In genomic region chr9:86997158-86997557, GRCh38 we compare ENCODE assay signal across 16 cellular contexts. TPM values are rescaled to one million over a fixed set of nuclear protein-coding genes. Genes with fewer than 3 reads are reported as not detected.
DNase-seq lines count a peak whose midpoint lies in the region; ATAC-seq and TF ChIP-seq lines count a peak whose summit lies in the region.
"Had no signal": no experiment of that assay in that cellular context is flagged by ENCODE, and none has a peak within 500 bp of the region (broad histone marks: within the 10 kb centered on the region; RNA-seq: fewer than 3 reads in every experiment).

No MANE protein-coding gene starts in this region.

- POLR2A ChIA-PET in HCT116 (lab: Charles Lee): no interaction called here
- POLR2A ChIA-PET in CD8-positive, alpha-beta memory T cell (lab: Charles Lee): no interaction called here

- TF ChIP-seq CTCF in HCT116 (IDR thresholded peaks at IDR 0.05 in 2 of 3, conservative IDR thresholded peaks at IDR 0.05 in 1 of 3; ENCODE audit: borderline replicate concordance in 1 of 3, insufficient read depth in 1 of 3, low read depth in 2 of 3, low read length in 2 of 3) (no peak), astrocyte of the cerebellum (IDR thresholded peaks at IDR 0.05; ENCODE audit: low read depth, low read length, missing control alignments) (peak; percentile 27), fibroblast of pulmonary artery (IDR thresholded peaks at IDR 0.05; ENCODE audit: low read length, missing control alignments) (peak; percentile 30), osteocyte (IDR thresholded peaks at IDR 0.05) (peak; percentile 38), left ventricle myocardium inferior (IDR thresholded peaks at IDR 0.05; ENCODE audit: borderline replicate concordance) (no peak), omental fat pad (IDR thresholded peaks at IDR 0.05) (no peak)

- RAD21 ChIA-PET in HCT116 (lab: Charles Lee; ENCODE audit: low non-redundant PET in 1 of 2, low total read pairs in 2 of 2, uncharacterized antibody in 2 of 2, unreplicated experiment in 2 of 2): no interaction called here

- H3K4me3 ChIP-seq in HCT116 (replicated peaks in 1 of 2; ENCODE audit: low read depth in 1 of 2, low read length in 2 of 2) (no peak overlapping the region), astrocyte of the cerebellum (ENCODE audit: low read depth, low read length) (no peak overlapping the region), fibroblast of pulmonary artery (replicated peaks; ENCODE audit: low read depth, low read length) (no peak overlapping the region), left ventricle myocardium inferior (no peak overlapping the region)
- no peak overlapping the region for H3K4me3 ChIP-seq in CD8-positive, alpha-beta memory T cell (ENCODE audit: low read length)
- H3K4me3 ChIP-seq: SJCRH30 had no signal

- H3K9me2 ChIP-seq in HCT116 (ENCODE audit: insufficient read depth): no peaks in the 10 kb centered on the region

- H3K4me1 ChIP-seq in HCT116 (ENCODE audit: control insufficient read depth in 1 of 2, insufficient read depth in 2 of 2, low read length in 2 of 2) (no peaks in the 10 kb centered on the region), left ventricle myocardium inferior (no peaks in the 10 kb centered on the region)
- no peaks in the 10 kb centered on the region for H3K4me1 ChIP-seq in CD8-positive, alpha-beta memory T cell (ENCODE audit: insufficient read depth, low read length)

- no peak overlapping the region for H3K27ac Mint-ChIP-seq in osteocyte (ENCODE audit: unreplicated experiment)
- no peak overlapping the region for H3K27ac Mint-ChIP-seq in CD8-positive, alpha-beta memory T cell
- H3K27ac Mint-ChIP-seq: CD4-positive, CD25-positive, alpha-beta regulatory T cell had no signal

- CTCF ChIA-PET in HCT116 (lab: Charles Lee): interaction anchor here (0.8 to 1.5 kb wide), 2 partner anchors 360 to 382 kb away, joined by 3 read pairs; no protein-coding TSS in a partner anchor
- CTCF ChIA-PET in CD8-positive, alpha-beta memory T cell (lab: Charles Lee): no interaction called here

- H3K9me3 ChIP-seq in HCT116 (ENCODE audit: control insufficient read depth in 1 of 2, insufficient read depth in 1 of 2, low read depth in 1 of 2, low read length in 2 of 2): no peaks in the 10 kb centered on the region
- H3K9me3 ChIP-seq in left ventricle myocardium inferior (replicated peaks): peaks cover 14% of the 10 kb centered on the region
- no peaks in the 10 kb centered on the region for H3K9me3 ChIP-seq in CD8-positive, alpha-beta memory T cell (ENCODE audit: low read length)
- H3K9me3 ChIP-seq: SJCRH30 had no signal

- H3K27me3 Mint-ChIP-seq in osteocyte (ENCODE audit: unreplicated experiment): no peaks in the 10 kb centered on the region
- H3K27me3 Mint-ChIP-seq in CD8-positive, alpha-beta memory T cell: peaks cover 11 to 18% of the 10 kb centered on the region in 2 donors
- H3K27me3 Mint-ChIP-seq: CD4-positive, CD25-positive, alpha-beta regulatory T cell had no signal

- ATAC-seq in HCT116 (no peak), omental fat pad (ENCODE audit: low FRiP score) (no peak)

- H3K79me2 ChIP-seq in HCT116 (ENCODE audit: insufficient read depth, low read length): no peaks in the 10 kb centered on the region

- H4K20me1 ChIP-seq in HCT116 (ENCODE audit: insufficient read depth): no peaks in the 10 kb centered on the region; the same call in 1 of the 2 replicates

- H3K9me3 Mint-ChIP-seq in osteocyte (ENCODE audit: unreplicated experiment): no peaks in the 10 kb centered on the region
- H3K9me3 Mint-ChIP-seq in CD8-positive, alpha-beta memory T cell: no peaks in the 10 kb centered on the region

- no peak for TF ChIP-seq POLR2A in HCT116 (IDR thresholded peaks at IDR 0.05; ENCODE audit: borderline replicate concordance, extremely low read depth, insufficient read depth, insufficient read length)

- no peak overlapping the region for H3K9ac ChIP-seq in HCT116 (ENCODE audit: low read length)

- H2AFZ ChIP-seq in HCT116 (ENCODE audit: low read depth, low read length, poor library complexity, severe bottlenecking): no peak overlapping the region

- in situ Hi-C loops in astrocyte of the cerebellum (cut with HindIII; ENCODE audit: low sequenced_read_pairs): no loop called here

- no peaks in the 10 kb centered on the region for H3K36me3 ChIP-seq in HCT116 (ENCODE audit: control insufficient read depth in 1 of 2, insufficient read depth in 2 of 2, low read length in 2 of 2)
- no peaks in the 10 kb centered on the region for H3K36me3 ChIP-seq in left ventricle myocardium inferior
- H3K36me3 ChIP-seq in CD8-positive, alpha-beta memory T cell (ENCODE audit: insufficient read depth, low read length): no peaks in the 10 kb centered on the region
- H3K36me3 ChIP-seq: SJCRH30 had no signal

- H3K4me1 Mint-ChIP-seq in osteocyte (ENCODE audit: unreplicated experiment): peaks cover 31% of the 10 kb centered on the region
- H3K4me1 Mint-ChIP-seq in CD8-positive, alpha-beta memory T cell: no peaks in the 10 kb centered on the region
- H3K4me1 Mint-ChIP-seq: CD4-positive, CD25-positive, alpha-beta regulatory T cell had no signal

- H3K27me3 ChIP-seq in HCT116 (ENCODE audit: insufficient read depth, low read length) (peaks cover 8% of the 10 kb centered on the region), left ventricle myocardium inferior (ENCODE audit: low read depth) (peaks cover 5% of the 10 kb centered on the region)
- no peaks in the 10 kb centered on the region for H3K27me3 ChIP-seq in CD8-positive, alpha-beta memory T cell (ENCODE audit: insufficient read depth, low read length, poor library complexity, severe bottlenecking)
- H3K27me3 ChIP-seq: SJCRH30 had no signal

- BruUV-seq in HCT116 (replicated peaks; lab: Mats Ljungman, UMichigan): no TSS peak

- DNase-seq in HCT116 (ENCODE audit: low read depth, low spot score) (peak; percentile 6), astrocyte of the cerebellum (ENCODE audit: low read depth) (no peak), fibroblast of pulmonary artery (ENCODE audit: low read depth) (peak; percentile 39), osteocyte (ENCODE audit: extremely low spot score, unreplicated experiment) (no peak), left ventricle myocardium inferior (no peak), omental fat pad (ENCODE audit: low spot score) (no peak)
- DNase-seq in CD8-positive, alpha-beta memory T cell: no peak
- DNase-seq: ACHN; Calu3; CD4-positive, CD25-positive, alpha-beta regulatory T cell; MM.1S; NCI-H1105 treated with DMSO at 0.1 percent for 48 hours; NCI-H187 treated with DMSO at 0.1 percent for 48 hours; NCI-H446; NCI-H774; SJCRH30 had no signal

- intact Hi-C loops in HCT116 (cut with micrococcal nuclease) (loop anchor here (5.0 kb wide), 1 partner anchor 360 kb away; no protein-coding TSS in a partner anchor), left ventricle myocardium inferior (cut with micrococcal nuclease) (no loop called here)

- peak; percentile 32; the same call in 1 of the 2 replicates for TF ChIP-seq RAD21 in HCT116 (IDR thresholded peaks at IDR 0.05; ENCODE audit: low read depth)

- H3K27ac ChIP-seq in HCT116 (ENCODE audit: low read depth, low read length): no peak overlapping the region
- no peak overlapping the region for H3K27ac ChIP-seq in left ventricle myocardium inferior (replicated peaks)
- H3K27ac ChIP-seq in CD8-positive, alpha-beta memory T cell (ENCODE audit: low read depth, low read length): no peak overlapping the region
- H3K27ac ChIP-seq: SJCRH30 had no signal

- H3K36me3 Mint-ChIP-seq in osteocyte (ENCODE audit: unreplicated experiment): no peaks in the 10 kb centered on the region
- no peaks in the 10 kb centered on the region for H3K36me3 Mint-ChIP-seq in CD8-positive, alpha-beta memory T cell
- H3K36me3 Mint-ChIP-seq: CD4-positive, CD25-positive, alpha-beta regulatory T cell had no signal

- H3K4me3 Mint-ChIP-seq in osteocyte (ENCODE audit: unreplicated experiment): no peak overlapping the region
- no peak overlapping the region for H3K4me3 Mint-ChIP-seq in CD8-positive, alpha-beta memory T cell
- H3K4me3 Mint-ChIP-seq: CD4-positive, CD25-positive, alpha-beta regulatory T cell had no signal

- no peak overlapping the region for H3K4me2 ChIP-seq in HCT116 (ENCODE audit: low read length)

TF ChIP-seq in HCT116, 20 proteins besides CTCF, POLR2A, EP300 and RAD21:
- TF ChIP-seq SP1 (IDR thresholded peaks at IDR 0.05; ENCODE audit: low read depth): no peak
- no peak for TF ChIP-seq SIN3A (IDR thresholded peaks at IDR 0.05; ENCODE audit: low read depth)
- TF ChIP-seq EGR1 (IDR thresholded peaks at IDR 0.05; ENCODE audit: low read depth): no peak
- no peak for TF ChIP-seq POLR2AphosphoS5 (IDR thresholded peaks at IDR 0.05; ENCODE audit: low read depth, low read length)
- no peak for TF ChIP-seq YY1 (IDR thresholded peaks at IDR 0.05; ENCODE audit: extremely low read depth, insufficient replicate concordance, low read depth, low read length)
- no peak for TF ChIP-seq MAX (IDR thresholded peaks at IDR 0.05)
- no peak for TF ChIP-seq EZH2 (IDR thresholded peaks at IDR 0.05)
- TF ChIP-seq ZNF274 (IDR thresholded peaks at IDR 0.05; ENCODE audit: low read depth, low read length): no peak
- no peak for TF ChIP-seq SRF (IDR thresholded peaks at IDR 0.05; ENCODE audit: low read depth)
- TF ChIP-seq ZFX (IDR thresholded peaks at IDR 0.05): no peak
- no peak for TF ChIP-seq JUND (IDR thresholded peaks at IDR 0.05)
- TF ChIP-seq FOSL1 (IDR thresholded peaks at IDR 0.05; ENCODE audit: low read depth): no peak
TF ChIP-seq in HCT116: peak in this region for 0.

RNA-seq across cellular contexts. Expression of gene GAS1, which starts 49.9 kb away (rescaled TPM):
- total RNA-seq in HCT116 (2021; ENCODE audit: unreplicated experiment) (0.07 TPM), osteocyte (304 and 307 TPM in 2 replicates), left ventricle myocardium inferior (11.0 TPM), omental fat pad (100 to 1,000 TPM in 2 of 4 donors, 10 to 100 TPM in 2; 27.0 to 328 (median 97.9) TPM)
- polyA plus RNA-seq in HCT116 (2012): not detected in 2 replicates
- total RNA-seq in CD8-positive, alpha-beta memory T cell: under 1 TPM; 0.42 to 0.55 TPM
- polyA plus RNA-seq in CD8-positive, alpha-beta memory T cell: 1.2 TPM

Comparison
In these comparisons a context has a peak if more than half of its experiments do, and no peak if none do; other contexts are left out.
1. DNase-seq: peak in HCT116 (single experiment) and fibroblast of pulmonary artery (single experiment); none in astrocyte of the cerebellum (single experiment), osteocyte (single experiment), left ventricle myocardium inferior (single experiment), CD8-positive, alpha-beta memory T cell (0 of 5) and omental fat pad (single experiment).
2. CTCF ChIP-seq: peak in astrocyte of the cerebellum (single experiment), fibroblast of pulmonary artery (single experiment) and osteocyte (single experiment); none in HCT116 (0 of 3), left ventricle myocardium inferior (single experiment) and omental fat pad (0 of 3).